In genomic region chr9:96856363-96857286, GRCh38 we compare ENCODE assay signal across 8 cellular contexts. TPM values are rescaled to one million over a fixed set of nuclear protein-coding genes. Genes with fewer than 3 reads are reported as not detected.
DNase-seq lines count a peak whose midpoint lies in the region; ATAC-seq, FAIRE-seq and TF ChIP-seq lines count a peak whose summit lies in the region.

No MANE protein-coding gene starts in this region.

- TF ChIP-seq CTCF in D721Med (IDR thresholded peaks at IDR 0.05; ENCODE audit: insufficient read depth, missing control alignments) (peak; percentile 92), heart right ventricle (IDR thresholded peaks at IDR 0.05) (peak; percentile 66 to 95 (median 89)), retinal pigment epithelial cell (conservative IDR thresholded peaks at IDR 0.05; ENCODE audit: low read depth, low read length) (peak; percentile 97)

- H3K27me3 ChIP-seq in heart right ventricle = no peaks in the 10 kb centered on the region

- H3K4me3 ChIP-seq in SK-N-MC = no peak overlapping the region
- no peak overlapping the region for H3K4me3 ChIP-seq in heart right ventricle
- no peak overlapping the region for H3K4me3 ChIP-seq in retinal pigment epithelial cell (ENCODE audit: low read length)

- H3K36me3 ChIP-seq in SK-N-MC (ENCODE audit: insufficient read depth, low read length) (no peaks in the 10 kb centered on the region; the same call in 1 of the 2 replicates), heart right ventricle (no peaks in the 10 kb centered on the region)

- ATAC-seq in GM21515 (IDR thresholded peaks at IDR 0.05; ENCODE audit: unreplicated experiment) = peak; percentile 49
- peak in 6 of 8 donors; percentile 40 to 61 (median 50) for ATAC-seq in heart right ventricle
- no peak for ATAC-seq in GM21367 (IDR thresholded peaks at IDR 0.05; ENCODE audit: unreplicated experiment)

- H3K9me3 ChIP-seq in SK-N-MC (ENCODE audit: low read depth, low read length) (no peaks in the 10 kb centered on the region), heart right ventricle (no peaks in the 10 kb centered on the region)

- H3K27ac ChIP-seq in SK-N-MC = no peak overlapping the region
- H3K27ac ChIP-seq in heart right ventricle = no peak overlapping the region

- H3K4me1 ChIP-seq in heart right ventricle = peaks cover 4 to 28% (median 21%) of the 10 kb centered on the region in 9 donors

- WGBS in heart right ventricle, 2 donors = 18% methylated on average over 6 of the region's 6 CpGs

- H3K9ac ChIP-seq in SK-N-MC (ENCODE audit: insufficient read length) = no peak overlapping the region

- intact Hi-C loops in heart right ventricle (cut with DNase I) = loop anchor here (1.0 to 10.0 kb wide), 10 partner anchors 248 to 768 kb away; no protein-coding TSS in a partner anchor

- peak; percentile 25 for FAIRE-seq in D721Med (lab: Jason Lieb, UNC)

- no peak for DNase-seq in D721Med (ENCODE audit: insufficient read length, low spot score)
- DNase-seq in M059J (ENCODE audit: low read depth) = peak; percentile 74
- peak; percentile 48 for DNase-seq in SK-N-MC (ENCODE audit: low read depth, low spot score)
- peak; percentile 42 for DNase-seq in activated naive CD8-positive, alpha-beta T cell treated with anti-CD3 and anti-CD28 coated beads, Interleukin-2, amount 50 U/mL, for 16 hours (ENCODE audit: low read depth, low spot score)
- DNase-seq in heart right ventricle = peak; percentile 23 to 47
- DNase-seq in retinal pigment epithelial cell (ENCODE audit: low read depth) = peak; percentile 80

RNA-seq across cellular contexts. Expression of gene ZNF782, which starts 2.3 kb away (rescaled TPM):
- total RNA-seq in M059J (2014; rRNA removed; shearing (Covaris generic)) = 2.0 and 3.9 TPM in 2 replicates
- total RNA-seq in heart right ventricle = 1 to 10 TPM; 1.9 to 4.8 (median 3.1) TPM
- polyA plus RNA-seq in heart right ventricle = 1 to 10 TPM in 1 of 2 donors, under 1 TPM in 1; 0.64 to 1.5 TPM
